16 cellular contexts compared by ENCODE assay signal in the genomic region with DNA sequence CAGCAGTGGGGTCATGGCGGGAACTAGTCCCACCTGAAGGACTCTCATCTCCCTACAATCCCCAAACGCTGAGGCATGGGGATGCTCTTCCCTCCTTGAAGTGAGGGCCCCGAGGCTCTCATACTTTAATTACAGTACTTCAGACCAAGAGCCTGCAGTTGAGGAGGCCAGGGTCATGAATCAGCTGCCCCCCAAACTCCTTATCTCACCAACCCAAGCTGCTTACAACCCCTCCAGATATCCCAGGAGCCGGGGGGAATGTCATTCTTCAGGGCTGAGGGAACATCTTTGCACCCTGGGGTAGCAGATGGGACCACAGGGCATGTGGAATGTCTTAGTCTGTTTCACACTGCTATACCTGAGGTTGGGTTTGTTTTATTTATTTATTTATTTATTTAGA.
"Had no signal": no experiment of that assay in that cellular context is flagged by ENCODE, and none has a peak within 500 bp of the region (broad histone marks: within the 10 kb centered on the region; RNA-seq: fewer than 3 reads in every experiment).

No MANE protein-coding gene starts in this region.

- H3K27ac Mint-ChIP-seq: activated naive CD8-positive, alpha-beta T cell treated with anti-CD3 and anti-CD28 coated beads for 36 hours had no signal

- H3K27ac ChIP-seq: breast epithelium, foreskin keratinocyte, heart left ventricle, sigmoid colon, testis, upper lobe of right lung had no signal

- DNase-seq: activated CD4-positive, alpha-beta memory T cell treated with anti-CD3 and anti-CD28 coated beads for 36 hours; activated gamma-delta T cell treated with Interleukin-2 at 50 U/mL for 16 hours; activated naive CD8-positive, alpha-beta T cell treated with anti-CD3 and anti-CD28 coated beads for 36 hours; activated T-cell treated with anti-CD3 and anti-CD28 coated beads, Interleukin-2, amount 50 U/mL, for 48 hours; sigmoid colon; stimulated activated CD4-positive, alpha-beta T cell treated with anti-CD3 and anti-CD28 coated beads, Interleukin-2, amount 100 ng/mL, for 48 hours; stimulated activated naive CD8-positive, alpha-beta T cell treated with anti-CD3 and anti-CD28 coated beads, Interleukin-15, amount 100 ng/mL, for 72 hours; T1000; testis; upper lobe of right lung had no signal

- H3K4me3 Mint-ChIP-seq: activated naive CD8-positive, alpha-beta T cell treated with anti-CD3 and anti-CD28 coated beads for 36 hours; stimulated activated naive CD8-positive, alpha-beta T cell treated with anti-CD3 and anti-CD28 coated beads, Interleukin-15, amount 100 ng/mL, for 72 hours had no signal

- H3K36me3 ChIP-seq: breast epithelium, upper lobe of right lung had no signal

- H3K36me3 Mint-ChIP-seq: natural killer cell treated with Interleukin-12 subunit alpha and Interleukin-12 subunit beta and Interleukin-15 and Interleukin-18, amount 100 ng/mL, for 72 hours had no signal

- FAIRE-seq: islet of Langerhans had no signal

- H3K4me3 ChIP-seq: breast epithelium, heart left ventricle, sigmoid colon, testis, upper lobe of right lung had no signal

- H3K27me3 ChIP-seq: breast epithelium, foreskin keratinocyte, heart left ventricle, sigmoid colon, testis, upper lobe of right lung had no signal

- ATAC-seq: foreskin keratinocyte; heart left ventricle; left lobe of liver; stimulated activated naive CD8-positive, alpha-beta T cell treated with anti-CD3 and anti-CD28 coated beads, Interleukin-15, amount 100 ng/mL, for 72 hours; upper lobe of right lung had no signal

- H3K9me3 Mint-ChIP-seq: activated CD4-positive, alpha-beta memory T cell treated with anti-CD3 and anti-CD28 coated beads for 36 hours; natural killer cell treated with Interleukin-12 subunit alpha and Interleukin-12 subunit beta and Interleukin-15 and Interleukin-18, amount 100 ng/mL, for 72 hours had no signal

- H3K9me3 ChIP-seq: breast epithelium, sigmoid colon, testis, upper lobe of right lung had no signal

- H3K27me3 Mint-ChIP-seq: activated CD4-positive, alpha-beta memory T cell treated with anti-CD3 and anti-CD28 coated beads for 36 hours; activated naive CD8-positive, alpha-beta T cell treated with anti-CD3 and anti-CD28 coated beads for 36 hours; natural killer cell treated with Interleukin-12 subunit alpha and Interleukin-12 subunit beta and Interleukin-15 and Interleukin-18, amount 100 ng/mL, for 72 hours; stimulated activated naive CD8-positive, alpha-beta T cell treated with anti-CD3 and anti-CD28 coated beads, Interleukin-15, amount 100 ng/mL, for 72 hours had no signal
